Comparison of ENCODE assay signal across 1 cellular context in the genomic region with DNA sequence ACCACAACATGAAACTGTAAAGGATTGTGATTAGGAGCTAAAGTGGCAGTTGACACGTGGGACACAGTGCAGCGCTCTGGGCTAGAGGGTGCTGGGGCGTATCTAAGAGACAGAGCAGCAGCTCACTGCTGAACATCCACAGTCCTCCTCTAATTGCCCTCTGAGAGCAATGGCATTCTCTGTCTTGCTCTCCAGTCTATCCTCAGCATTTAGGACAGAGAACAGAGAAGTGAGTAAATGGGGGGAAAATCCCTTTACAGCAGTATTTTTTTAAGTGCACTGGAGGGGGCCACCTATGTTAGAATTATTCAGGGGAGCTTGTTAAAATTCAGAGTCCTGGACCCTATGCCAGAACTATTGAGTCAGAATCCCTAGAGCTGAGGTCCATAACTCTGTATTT.
TF ChIP-seq lines count a peak whose summit lies in the region.

No MANE protein-coding gene starts in this region.

TF ChIP-seq in K562, 482 proteins besides CTCF, POLR2A, EP300 and RAD21 (continued from another document):
- no peak for TF ChIP-seq GABPB1 (CRISPR knock-in tag; IDR thresholded peaks at IDR 0.05)
- TF ChIP-seq RBFOX2 (IDR thresholded peaks at IDR 0.05; ENCODE audit: low read depth, low read length), result no peak
- TF ChIP-seq, protein P1, sequence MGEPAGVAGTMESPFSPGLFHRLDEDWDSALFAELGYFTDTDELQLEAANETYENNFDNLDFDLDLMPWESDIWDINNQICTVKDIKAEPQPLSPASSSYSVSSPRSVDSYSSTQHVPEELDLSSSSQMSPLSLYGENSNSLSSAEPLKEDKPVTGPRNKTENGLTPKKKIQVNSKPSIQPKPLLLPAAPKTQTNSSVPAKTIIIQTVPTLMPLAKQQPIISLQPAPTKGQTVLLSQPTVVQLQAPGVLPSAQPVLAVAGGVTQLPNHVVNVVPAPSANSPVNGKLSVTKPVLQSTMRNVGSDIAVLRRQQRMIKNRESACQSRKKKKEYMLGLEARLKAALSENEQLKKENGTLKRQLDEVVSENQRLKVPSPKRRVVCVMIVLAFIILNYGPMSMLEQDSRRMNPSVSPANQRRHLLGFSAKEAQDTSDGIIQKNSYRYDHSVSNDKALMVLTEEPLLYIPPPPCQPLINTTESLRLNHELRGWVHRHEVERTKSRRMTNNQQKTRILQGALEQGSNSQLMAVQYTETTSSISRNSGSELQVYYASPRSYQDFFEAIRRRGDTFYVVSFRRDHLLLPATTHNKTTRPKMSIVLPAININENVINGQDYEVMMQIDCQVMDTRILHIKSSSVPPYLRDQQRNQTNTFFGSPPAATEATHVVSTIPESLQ (CRISPR knock-in tag; IDR thresholded peaks at IDR 0.05), result no peak
- TF ChIP-seq, protein P2, sequence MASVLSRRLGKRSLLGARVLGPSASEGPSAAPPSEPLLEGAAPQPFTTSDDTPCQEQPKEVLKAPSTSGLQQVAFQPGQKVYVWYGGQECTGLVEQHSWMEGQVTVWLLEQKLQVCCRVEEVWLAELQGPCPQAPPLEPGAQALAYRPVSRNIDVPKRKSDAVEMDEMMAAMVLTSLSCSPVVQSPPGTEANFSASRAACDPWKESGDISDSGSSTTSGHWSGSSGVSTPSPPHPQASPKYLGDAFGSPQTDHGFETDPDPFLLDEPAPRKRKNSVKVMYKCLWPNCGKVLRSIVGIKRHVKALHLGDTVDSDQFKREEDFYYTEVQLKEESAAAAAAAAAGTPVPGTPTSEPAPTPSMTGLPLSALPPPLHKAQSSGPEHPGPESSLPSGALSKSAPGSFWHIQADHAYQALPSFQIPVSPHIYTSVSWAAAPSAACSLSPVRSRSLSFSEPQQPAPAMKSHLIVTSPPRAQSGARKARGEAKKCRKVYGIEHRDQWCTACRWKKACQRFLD (CRISPR knock-in tag; IDR thresholded peaks at IDR 0.05), result no peak
- TF ChIP-seq, protein P3, sequence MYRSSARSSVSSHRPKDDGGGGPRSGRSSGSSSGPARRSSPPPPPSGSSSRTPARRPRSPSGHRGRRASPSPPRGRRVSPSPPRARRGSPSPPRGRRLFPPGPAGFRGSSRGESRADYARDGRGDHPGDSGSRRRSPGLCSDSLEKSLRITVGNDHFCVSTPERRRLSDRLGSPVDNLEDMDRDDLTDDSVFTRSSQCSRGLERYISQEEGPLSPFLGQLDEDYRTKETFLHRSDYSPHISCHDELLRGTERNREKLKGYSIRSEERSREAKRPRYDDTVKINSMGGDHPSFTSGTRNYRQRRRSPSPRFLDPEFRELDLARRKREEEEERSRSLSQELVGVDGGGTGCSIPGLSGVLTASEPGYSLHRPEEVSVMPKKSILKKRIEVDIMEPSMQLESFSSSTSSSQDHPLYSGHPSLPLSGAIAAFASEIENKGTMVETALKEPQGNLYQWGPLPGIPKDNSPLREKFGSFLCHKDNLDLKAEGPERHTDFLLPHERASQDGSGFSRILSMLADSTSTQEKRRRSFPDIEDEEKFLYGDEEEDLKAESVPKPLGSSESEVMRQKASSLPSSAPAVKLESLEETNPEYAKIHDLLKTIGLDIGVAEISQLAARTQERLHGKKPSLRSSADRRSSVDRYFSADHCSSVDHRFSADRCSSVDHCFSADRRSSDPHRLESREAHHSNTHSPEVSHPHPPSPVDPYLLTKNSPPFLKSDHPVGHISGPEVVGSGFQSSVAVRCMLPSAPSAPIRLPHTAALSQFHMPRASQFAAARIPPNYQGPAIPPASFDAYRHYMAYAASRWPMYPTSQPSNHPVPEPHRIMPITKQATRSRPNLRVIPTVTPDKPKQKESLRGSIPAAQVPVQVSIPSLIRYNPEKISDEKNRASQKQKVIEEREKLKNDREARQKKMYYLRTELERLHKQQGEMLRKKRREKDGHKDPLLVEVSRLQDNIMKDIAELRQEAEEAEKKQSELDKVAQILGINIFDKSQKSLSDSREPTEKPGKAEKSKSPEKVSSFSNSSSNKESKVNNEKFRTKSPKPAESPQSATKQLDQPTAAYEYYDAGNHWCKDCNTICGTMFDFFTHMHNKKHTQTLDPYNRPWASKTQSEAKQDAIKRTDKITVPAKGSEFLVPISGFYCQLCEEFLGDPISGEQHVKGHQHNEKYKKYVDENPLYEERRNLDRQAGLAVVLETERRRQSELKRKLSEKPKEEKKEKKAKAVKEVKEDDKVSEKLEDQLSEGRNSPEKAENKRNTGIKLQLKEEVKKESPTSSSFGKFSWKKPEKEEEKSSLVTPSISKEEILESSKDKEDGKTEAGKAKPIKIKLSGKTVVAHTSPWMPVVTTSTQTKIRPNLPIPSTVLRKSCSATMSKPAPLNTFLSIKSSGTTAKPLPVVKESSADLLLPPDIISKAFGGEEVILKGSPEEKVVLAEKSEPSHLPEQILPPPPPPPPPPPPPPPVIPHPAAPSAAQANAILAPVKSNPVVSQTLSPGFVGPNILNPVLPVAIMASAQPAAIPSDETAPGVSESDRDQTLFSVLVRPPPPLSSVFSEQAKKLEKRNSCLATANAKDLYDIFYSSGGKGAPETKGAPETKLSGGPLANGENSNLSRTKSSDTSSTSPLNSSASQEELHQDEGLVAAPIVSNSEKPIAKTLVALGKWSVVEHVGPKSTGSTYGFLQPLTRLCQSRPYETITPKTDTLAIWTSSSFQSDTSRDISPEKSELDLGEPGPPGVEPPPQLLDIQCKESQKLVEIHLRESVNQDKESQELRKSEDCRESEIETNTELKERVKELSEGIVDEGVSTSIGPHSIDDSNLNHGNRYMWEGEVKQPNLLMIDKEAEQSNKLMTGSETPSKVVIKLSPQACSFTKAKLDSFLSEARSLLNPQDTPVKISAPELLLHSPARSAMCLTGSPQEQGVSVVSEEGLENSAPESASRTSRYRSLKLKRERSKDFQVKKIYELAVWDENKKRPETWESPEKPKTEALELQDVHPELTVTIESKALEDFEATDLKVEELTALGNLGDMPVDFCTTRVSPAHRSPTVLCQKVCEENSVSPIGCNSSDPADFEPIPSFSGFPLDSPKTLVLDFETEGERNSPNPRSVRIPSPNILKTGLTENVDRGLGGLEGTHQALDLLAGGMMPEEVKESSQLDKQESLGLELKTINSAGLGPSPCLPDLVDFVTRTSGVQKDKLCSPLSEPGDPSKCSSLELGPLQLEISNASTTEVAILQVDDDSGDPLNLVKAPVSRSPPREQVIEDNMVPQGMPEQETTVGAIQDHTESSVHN (IDR thresholded peaks at IDR 0.05; ENCODE audit: borderline replicate concordance in 1 of 2, low read depth in 1 of 2), result no peak
- no peak for TF ChIP-seq ZNF217 (CRISPR knock-in tag; IDR thresholded peaks at IDR 0.05)
- TF ChIP-seq, protein P4, sequence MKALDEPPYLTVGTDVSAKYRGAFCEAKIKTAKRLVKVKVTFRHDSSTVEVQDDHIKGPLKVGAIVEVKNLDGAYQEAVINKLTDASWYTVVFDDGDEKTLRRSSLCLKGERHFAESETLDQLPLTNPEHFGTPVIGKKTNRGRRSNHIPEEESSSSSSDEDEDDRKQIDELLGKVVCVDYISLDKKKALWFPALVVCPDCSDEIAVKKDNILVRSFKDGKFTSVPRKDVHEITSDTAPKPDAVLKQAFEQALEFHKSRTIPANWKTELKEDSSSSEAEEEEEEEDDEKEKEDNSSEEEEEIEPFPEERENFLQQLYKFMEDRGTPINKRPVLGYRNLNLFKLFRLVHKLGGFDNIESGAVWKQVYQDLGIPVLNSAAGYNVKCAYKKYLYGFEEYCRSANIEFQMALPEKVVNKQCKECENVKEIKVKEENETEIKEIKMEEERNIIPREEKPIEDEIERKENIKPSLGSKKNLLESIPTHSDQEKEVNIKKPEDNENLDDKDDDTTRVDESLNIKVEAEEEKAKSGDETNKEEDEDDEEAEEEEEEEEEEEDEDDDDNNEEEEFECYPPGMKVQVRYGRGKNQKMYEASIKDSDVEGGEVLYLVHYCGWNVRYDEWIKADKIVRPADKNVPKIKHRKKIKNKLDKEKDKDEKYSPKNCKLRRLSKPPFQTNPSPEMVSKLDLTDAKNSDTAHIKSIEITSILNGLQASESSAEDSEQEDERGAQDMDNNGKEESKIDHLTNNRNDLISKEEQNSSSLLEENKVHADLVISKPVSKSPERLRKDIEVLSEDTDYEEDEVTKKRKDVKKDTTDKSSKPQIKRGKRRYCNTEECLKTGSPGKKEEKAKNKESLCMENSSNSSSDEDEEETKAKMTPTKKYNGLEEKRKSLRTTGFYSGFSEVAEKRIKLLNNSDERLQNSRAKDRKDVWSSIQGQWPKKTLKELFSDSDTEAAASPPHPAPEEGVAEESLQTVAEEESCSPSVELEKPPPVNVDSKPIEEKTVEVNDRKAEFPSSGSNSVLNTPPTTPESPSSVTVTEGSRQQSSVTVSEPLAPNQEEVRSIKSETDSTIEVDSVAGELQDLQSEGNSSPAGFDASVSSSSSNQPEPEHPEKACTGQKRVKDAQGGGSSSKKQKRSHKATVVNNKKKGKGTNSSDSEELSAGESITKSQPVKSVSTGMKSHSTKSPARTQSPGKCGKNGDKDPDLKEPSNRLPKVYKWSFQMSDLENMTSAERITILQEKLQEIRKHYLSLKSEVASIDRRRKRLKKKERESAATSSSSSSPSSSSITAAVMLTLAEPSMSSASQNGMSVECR (CRISPR knock-in tag; IDR thresholded peaks at IDR 0.05), result no peak
- no peak for TF ChIP-seq ASH1L (IDR thresholded peaks at IDR 0.05; ENCODE audit: borderline replicate concordance, low read depth, partially characterized antibody)
- TF ChIP-seq STAT5A (IDR thresholded peaks at IDR 0.05; ENCODE audit: borderline replicate concordance, low read length), result no peak
- no peak for TF ChIP-seq MAFF (IDR thresholded peaks at IDR 0.05; ENCODE audit: low read length)
